ENCODE assay signal across 1 cellular context in the genomic region with DNA sequence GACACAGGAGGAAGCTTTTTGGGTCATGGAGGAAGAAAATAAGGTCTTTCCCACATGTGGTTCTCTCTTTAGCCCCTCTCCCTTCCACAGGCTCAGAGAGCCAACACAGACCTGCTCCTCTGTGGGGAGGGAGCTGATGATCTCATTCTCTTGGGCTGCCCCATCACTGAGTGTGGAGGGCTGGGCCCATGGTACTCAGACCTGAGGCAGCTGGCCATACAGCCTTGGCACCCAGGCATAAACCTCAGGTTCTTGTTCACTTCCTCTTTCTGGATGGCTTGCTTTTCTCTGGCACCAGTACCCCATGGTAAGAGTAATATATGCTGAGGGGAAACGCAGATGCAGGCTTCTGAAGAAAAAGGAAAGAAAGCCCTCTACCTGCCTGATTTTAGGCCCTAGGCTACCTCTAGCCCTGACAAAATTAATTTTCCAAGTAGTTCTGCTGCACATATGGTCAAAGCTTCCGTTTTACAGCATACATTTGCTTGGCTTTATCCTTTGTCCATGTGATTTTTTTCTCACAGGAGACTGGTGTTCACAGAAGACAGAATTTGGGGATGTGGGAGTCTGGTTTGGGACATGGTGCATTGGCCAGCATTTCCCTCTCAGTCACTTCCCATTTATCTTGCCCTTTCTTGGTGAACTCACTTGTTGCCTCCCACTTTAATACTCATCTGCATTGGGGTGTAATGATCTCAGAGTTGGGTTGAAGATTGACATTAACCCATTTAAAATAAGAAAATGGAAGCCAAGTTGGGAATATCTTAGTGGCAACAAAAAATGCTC.
TF ChIP-seq lines count a peak whose summit lies in the region.

No MANE protein-coding gene starts in this region.

TF ChIP-seq in GM23338, 12 proteins besides CTCF, POLR2A, EP300 and RAD21 (continued from another document):
- TF ChIP-seq EZH2 (IDR thresholded peaks at IDR 0.05; ENCODE audit: low read depth, unreplicated experiment) (no peak), ZNF114 (CRISPR knock-in tag; IDR thresholded peaks at IDR 0.05) (no peak), ZNF331 (CRISPR knock-in tag; IDR thresholded peaks at IDR 0.05; ENCODE audit: low read depth) (no peak), NANOG (IDR thresholded peaks at IDR 0.05; ENCODE audit: borderline replicate concordance) (no peak), POLR2AphosphoS5 (IDR thresholded peaks at IDR 0.05; ENCODE audit: low read depth) (no peak), STAT1 (IDR thresholded peaks at IDR 0.05; ENCODE audit: unreplicated experiment) (no peak), JUNB (IDR thresholded peaks at IDR 0.05; ENCODE audit: unreplicated experiment) (no peak)
- TF ChIP-seq, protein P1, sequence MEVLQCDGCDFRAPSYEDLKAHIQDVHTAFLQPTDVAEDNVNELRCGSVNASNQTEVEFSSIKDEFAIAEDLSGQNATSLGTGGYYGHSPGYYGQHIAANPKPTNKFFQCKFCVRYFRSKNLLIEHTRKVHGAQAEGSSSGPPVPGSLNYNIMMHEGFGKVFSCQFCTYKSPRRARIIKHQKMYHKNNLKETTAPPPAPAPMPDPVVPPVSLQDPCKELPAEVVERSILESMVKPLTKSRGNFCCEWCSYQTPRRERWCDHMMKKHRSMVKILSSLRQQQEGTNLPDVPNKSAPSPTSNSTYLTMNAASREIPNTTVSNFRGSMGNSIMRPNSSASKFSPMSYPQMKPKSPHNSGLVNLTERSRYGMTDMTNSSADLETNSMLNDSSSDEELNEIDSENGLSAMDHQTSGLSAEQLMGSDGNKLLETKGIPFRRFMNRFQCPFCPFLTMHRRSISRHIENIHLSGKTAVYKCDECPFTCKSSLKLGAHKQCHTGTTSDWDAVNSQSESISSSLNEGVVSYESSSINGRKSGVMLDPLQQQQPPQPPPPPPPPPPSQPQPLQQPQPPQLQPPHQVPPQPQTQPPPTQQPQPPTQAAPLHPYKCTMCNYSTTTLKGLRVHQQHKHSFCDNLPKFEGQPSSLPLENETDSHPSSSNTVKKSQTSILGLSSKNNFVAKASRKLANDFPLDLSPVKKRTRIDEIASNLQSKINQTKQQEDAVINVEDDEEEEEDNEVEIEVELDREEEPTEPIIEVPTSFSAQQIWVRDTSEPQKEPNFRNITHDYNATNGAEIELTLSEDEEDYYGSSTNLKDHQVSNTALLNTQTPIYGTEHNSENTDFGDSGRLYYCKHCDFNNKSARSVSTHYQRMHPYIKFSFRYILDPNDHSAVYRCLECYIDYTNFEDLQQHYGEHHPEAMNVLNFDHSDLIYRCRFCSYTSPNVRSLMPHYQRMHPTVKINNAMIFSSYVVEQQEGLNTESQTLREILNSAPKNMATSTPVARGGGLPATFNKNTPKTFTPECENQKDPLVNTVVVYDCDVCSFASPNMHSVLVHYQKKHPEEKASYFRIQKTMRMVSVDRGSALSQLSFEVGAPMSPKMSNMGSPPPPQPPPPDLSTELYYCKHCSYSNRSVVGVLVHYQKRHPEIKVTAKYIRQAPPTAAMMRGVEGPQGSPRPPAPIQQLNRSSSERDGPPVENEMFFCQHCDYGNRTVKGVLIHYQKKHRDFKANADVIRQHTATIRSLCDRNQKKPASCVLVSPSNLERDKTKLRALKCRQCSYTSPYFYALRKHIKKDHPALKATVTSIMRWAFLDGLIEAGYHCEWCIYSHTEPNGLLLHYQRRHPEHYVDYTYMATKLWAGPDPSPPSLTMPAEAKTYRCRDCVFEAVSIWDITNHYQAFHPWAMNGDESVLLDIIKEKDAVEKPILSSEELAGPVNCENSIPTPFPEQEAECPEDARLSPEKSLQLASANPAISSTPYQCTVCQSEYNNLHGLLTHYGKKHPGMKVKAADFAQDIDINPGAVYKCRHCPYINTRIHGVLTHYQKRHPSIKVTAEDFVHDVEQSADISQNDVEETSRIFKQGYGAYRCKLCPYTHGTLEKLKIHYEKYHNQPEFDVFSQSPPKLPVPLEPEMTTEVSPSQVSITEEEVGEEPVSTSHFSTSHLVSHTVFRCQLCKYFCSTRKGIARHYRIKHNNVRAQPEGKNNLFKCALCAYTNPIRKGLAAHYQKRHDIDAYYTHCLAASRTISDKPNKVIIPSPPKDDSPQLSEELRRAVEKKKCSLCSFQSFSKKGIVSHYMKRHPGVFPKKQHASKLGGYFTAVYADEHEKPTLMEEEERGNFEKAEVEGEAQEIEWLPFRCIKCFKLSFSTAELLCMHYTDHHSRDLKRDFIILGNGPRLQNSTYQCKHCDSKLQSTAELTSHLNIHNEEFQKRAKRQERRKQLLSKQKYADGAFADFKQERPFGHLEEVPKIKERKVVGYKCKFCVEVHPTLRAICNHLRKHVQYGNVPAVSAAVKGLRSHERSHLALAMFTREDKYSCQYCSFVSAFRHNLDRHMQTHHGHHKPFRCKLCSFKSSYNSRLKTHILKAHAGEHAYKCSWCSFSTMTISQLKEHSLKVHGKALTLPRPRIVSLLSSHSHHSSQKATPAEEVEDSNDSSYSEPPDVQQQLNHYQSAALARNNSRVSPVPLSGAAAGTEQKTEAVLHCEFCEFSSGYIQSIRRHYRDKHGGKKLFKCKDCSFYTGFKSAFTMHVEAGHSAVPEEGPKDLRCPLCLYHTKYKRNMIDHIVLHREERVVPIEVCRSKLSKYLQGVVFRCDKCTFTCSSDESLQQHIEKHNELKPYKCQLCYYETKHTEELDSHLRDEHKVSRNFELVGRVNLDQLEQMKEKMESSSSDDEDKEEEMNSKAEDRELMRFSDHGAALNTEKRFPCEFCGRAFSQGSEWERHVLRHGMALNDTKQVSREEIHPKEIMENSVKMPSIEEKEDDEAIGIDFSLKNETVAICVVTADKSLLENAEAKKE (CRISPR knock-in tag; IDR thresholded peaks at IDR 0.05): no peak
